Comparison of ENCODE assay signal across 1 cellular context in genomic region chr2:241609859-241610793, GRCh38.
TF ChIP-seq lines count a peak whose summit lies in the region.

No MANE protein-coding gene starts in this region.

TF ChIP-seq in GM23338, 12 proteins besides CTCF, POLR2A, EP300 and RAD21 (continued from another document):
- no peak for TF ChIP-seq REST (IDR thresholded peaks at IDR 0.05; ENCODE audit: unreplicated experiment)
- TF ChIP-seq POLR2AphosphoS5 (IDR thresholded peaks at IDR 0.05; ENCODE audit: low read depth) = peak; percentile 76
TF ChIP-seq in GM23338: peak in this region for 2.
